In the genomic region with DNA sequence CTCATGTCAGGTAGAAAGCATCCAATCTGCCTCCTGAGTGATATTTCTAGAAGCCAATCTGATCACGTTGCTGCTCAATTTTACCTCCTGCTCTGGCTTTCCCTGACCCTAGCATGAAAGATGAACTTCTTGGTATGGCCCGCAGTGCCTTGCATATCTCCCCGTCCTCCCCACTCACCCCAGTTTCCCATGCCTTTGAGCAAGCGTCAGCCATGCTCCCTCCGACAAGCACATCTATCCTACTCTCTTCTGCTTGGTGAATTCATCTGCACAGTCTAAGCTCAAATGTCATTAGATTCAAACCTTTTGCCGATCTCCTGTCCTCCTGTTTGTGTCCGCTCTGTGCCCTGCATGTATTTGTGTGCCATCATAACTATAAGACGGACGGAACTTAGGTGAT, we compare ENCODE assay signal across 23 cellular contexts.
"Had no signal": no experiment of that assay in that cellular context is flagged by ENCODE, and none has a peak within 500 bp of the region (broad histone marks: within the 10 kb centered on the region; RNA-seq: fewer than 3 reads in every experiment).

No MANE protein-coding gene starts in this region.

- DNase-seq: dermis blood vessel endothelial cell; dorsolateral prefrontal cortex; effector CD4-positive, alpha-beta T cell; effector memory CD4-positive, alpha-beta T cell; esophagus squamous epithelium; foreskin fibroblast; foreskin melanocyte; gastrocnemius medialis; glutamatergic neuron; head of caudate nucleus; heart right ventricle; hippocampal formation; left cardiac atrium; left lung; left ventricle myocardium superior; lower lobe of right lung; mesendoderm; midbrain had no signal

- FAIRE-seq: colon, endothelial cell of umbilical vein, islet of Langerhans, keratinocyte had no signal

- H3K9me3 ChIP-seq: esophagus squamous epithelium, gastrocnemius medialis, heart right ventricle, left lung, lower lobe of right lung had no signal

- H3K4me1 ChIP-seq: gastrocnemius medialis, lower lobe of right lung had no signal

- ATAC-seq: gastrocnemius medialis, heart right ventricle, left cardiac atrium, left lung, left ventricle myocardium superior, lower lobe of right lung had no signal

- H3K27me3 ChIP-seq: esophagus squamous epithelium, gastrocnemius medialis, left lung had no signal

- H3K36me3 ChIP-seq: esophagus squamous epithelium, gastrocnemius medialis, heart right ventricle, left lung, lower lobe of right lung had no signal

- H3K27ac ChIP-seq: coronary artery, dorsolateral prefrontal cortex, gastrocnemius medialis, heart right ventricle, left lung, lower lobe of right lung had no signal

- H3K4me3 ChIP-seq: coronary artery, dorsolateral prefrontal cortex, esophagus squamous epithelium, gastrocnemius medialis, heart right ventricle, left lung, lower lobe of right lung had no signal
